In genomic region chr15:55401786-55402246, GRCh38 we compare ENCODE assay signal across 1 cellular context.
TF ChIP-seq lines count a peak whose summit lies in the region.

No MANE protein-coding gene starts in this region.

TF ChIP-seq in K562, 482 proteins besides CTCF, POLR2A, EP300 and RAD21 (continued from another document and continues in another):
- TF ChIP-seq CEBPZ (IDR thresholded peaks at IDR 0.05; ENCODE audit: borderline replicate concordance, low read depth, low read length) (no peak), ZNF280A (IDR thresholded peaks at IDR 0.05; ENCODE audit: low read depth, partially characterized antibody) (no peak), DMBX1 (CRISPR knock-in tag; IDR thresholded peaks at IDR 0.05; ENCODE audit: borderline replicate concordance) (peak; percentile 88; the same call in 1 of the 2 replicates), CAMTA2 (CRISPR knock-in tag; conservative IDR thresholded peaks at IDR 0.05) (no peak), ZNF398 (CRISPR knock-in tag; IDR thresholded peaks at IDR 0.05) (peak; percentile 50; the same call in 1 of the 2 replicates), ZNF76 (CRISPR knock-in tag; IDR thresholded peaks at IDR 0.05; ENCODE audit: borderline replicate concordance) (peak; percentile 83), ZNF197 (CRISPR knock-in tag; IDR thresholded peaks at IDR 0.05; ENCODE audit: low read depth) (peak; percentile 62; the same call in 1 of the 2 replicates), ETV6 (IDR thresholded peaks at IDR 0.05; ENCODE audit: borderline replicate concordance in 1 of 2, low read depth in 2 of 2, low read length in 1 of 2) (no peak), ETV6 (CRISPR knock-in tag; IDR thresholded peaks at IDR 0.05; ENCODE audit: borderline replicate concordance) (no peak), CREB3 (tag; conservative IDR thresholded peaks at IDR 0.05; ENCODE audit: low read depth) (peak; percentile 87), ETV5 (CRISPR knock-in tag; IDR thresholded peaks at IDR 0.05; ENCODE audit: low read depth) (no peak), RBM17 (IDR thresholded peaks at IDR 0.05; ENCODE audit: borderline replicate concordance, low read depth, low read length) (no peak), PPARD (CRISPR knock-in tag; IDR thresholded peaks at IDR 0.05) (no peak), COPS2 (conservative IDR thresholded peaks at IDR 0.05) (no peak), ZNF277 (CRISPR knock-in tag; IDR thresholded peaks at IDR 0.05; ENCODE audit: borderline replicate concordance) (no peak), NFRKB (IDR thresholded peaks at IDR 0.05; ENCODE audit: low read depth) (no peak), RBM25 (IDR thresholded peaks at IDR 0.05; ENCODE audit: low read depth, low read length, severe bottlenecking) (no peak), UBTF (IDR thresholded peaks at IDR 0.05; ENCODE audit: borderline replicate concordance in 1 of 2, low read depth in 2 of 2, low read length in 2 of 2) (no peak), CBX8 (IDR thresholded peaks at IDR 0.05; ENCODE audit: borderline replicate concordance, extremely low read depth, low read depth, low read length, poor library complexity, severe bottlenecking) (no peak), TRIM24 (IDR thresholded peaks at IDR 0.05) (no peak), BCOR (IDR thresholded peaks at IDR 0.05) (no peak), SNIP1 (IDR thresholded peaks at IDR 0.05; ENCODE audit: low read depth) (no peak), ATF7 (IDR thresholded peaks at IDR 0.05) (no peak), ZNF780A (CRISPR knock-in tag; IDR thresholded peaks at IDR 0.05) (no peak), E2F4 (CRISPR knock-in tag; IDR thresholded peaks at IDR 0.05; ENCODE audit: low read depth) (no peak), NRF1 (conservative IDR thresholded peaks at IDR 0.05 in 1 of 2, IDR thresholded peaks at IDR 0.05 in 1 of 2) (no peak), E2F8 (IDR thresholded peaks at IDR 0.05; ENCODE audit: low read depth, partially characterized antibody) (no peak), CHCHD3 (CRISPR knock-in tag; IDR thresholded peaks at IDR 0.05) (no peak), HDGF (IDR thresholded peaks at IDR 0.05) (no peak), RBM34 (IDR thresholded peaks at IDR 0.05; ENCODE audit: borderline replicate concordance, insufficient read depth, low read length) (no peak), ZBTB7A (IDR thresholded peaks at IDR 0.05; ENCODE audit: borderline replicate concordance, control insufficient read depth, low read depth, low read length) (no peak), NCOA4 (IDR thresholded peaks at IDR 0.05; ENCODE audit: partially characterized antibody) (no peak), SRSF7 (optimal IDR thresholded peaks at IDR 0.05; ENCODE audit: low read depth, low read length) (no peak), FOXM1 (IDR thresholded peaks at IDR 0.05; ENCODE audit: low read depth) (no peak), FOXM1 (CRISPR knock-in tag; IDR thresholded peaks at IDR 0.05; ENCODE audit: low read depth) (no peak), HMG20B (CRISPR knock-in tag; IDR thresholded peaks at IDR 0.05) (no peak), POLR2AphosphoS2 (IDR thresholded peaks at IDR 0.05; ENCODE audit: low read length) (no peak), KDM4B (IDR thresholded peaks at IDR 0.05; ENCODE audit: borderline replicate concordance in 2 of 2, low read depth in 1 of 2) (no peak), FOXP1 (CRISPR knock-in tag; IDR thresholded peaks at IDR 0.05) (no peak), KDM5B (IDR thresholded peaks at IDR 0.05; ENCODE audit: insufficient replicate concordance, low read depth, low read length) (no peak), KDM2B (CRISPR knock-in tag; IDR thresholded peaks at IDR 0.05) (no peak), MCM7 (IDR thresholded peaks at IDR 0.05) (no peak), ERF (CRISPR knock-in tag; IDR thresholded peaks at IDR 0.05) (no peak), CTBP1 (IDR thresholded peaks at IDR 0.05; ENCODE audit: borderline replicate concordance) (no peak), CCNT2 (IDR thresholded peaks at IDR 0.05; ENCODE audit: borderline replicate concordance, extremely low read depth, insufficient read length, low read depth, low read length) (no peak), ZNF639 (CRISPR knock-in tag; conservative IDR thresholded peaks at IDR 0.05 in 1 of 2, IDR thresholded peaks at IDR 0.05 in 1 of 2) (peak in 1 of 2 experiments; percentile 77; a peak in 1 of 4 replicates), PTRF (tag; IDR thresholded peaks at IDR 0.05) (peak; percentile 79), KLF1 (tag; IDR thresholded peaks at IDR 0.05) (no peak), PHF20 (IDR thresholded peaks at IDR 0.05; ENCODE audit: partially characterized antibody) (no peak), ZNF143 (CRISPR knock-in tag; IDR thresholded peaks at IDR 0.05) (no peak), ZNF436 (CRISPR knock-in tag; IDR thresholded peaks at IDR 0.05) (no peak), FOSL1 (tag; conservative IDR thresholded peaks at IDR 0.05) (no peak), ZNF133 (CRISPR knock-in tag; IDR thresholded peaks at IDR 0.05) (no peak), RCOR1 (IDR thresholded peaks at IDR 0.05; ENCODE audit: borderline replicate concordance in 1 of 2, low read depth in 2 of 2, low read length in 2 of 2) (no peak), NCOA1 (IDR thresholded peaks at IDR 0.05; ENCODE audit: low read depth) (no peak), SRSF3 (IDR thresholded peaks at IDR 0.05; ENCODE audit: insufficient read depth, low read length) (no peak), CBX3 (IDR thresholded peaks at IDR 0.05; ENCODE audit: borderline replicate concordance in 1 of 2, low read length in 2 of 2) (no peak)
